14 cellular contexts compared by ENCODE assay signal in the genomic region with DNA sequence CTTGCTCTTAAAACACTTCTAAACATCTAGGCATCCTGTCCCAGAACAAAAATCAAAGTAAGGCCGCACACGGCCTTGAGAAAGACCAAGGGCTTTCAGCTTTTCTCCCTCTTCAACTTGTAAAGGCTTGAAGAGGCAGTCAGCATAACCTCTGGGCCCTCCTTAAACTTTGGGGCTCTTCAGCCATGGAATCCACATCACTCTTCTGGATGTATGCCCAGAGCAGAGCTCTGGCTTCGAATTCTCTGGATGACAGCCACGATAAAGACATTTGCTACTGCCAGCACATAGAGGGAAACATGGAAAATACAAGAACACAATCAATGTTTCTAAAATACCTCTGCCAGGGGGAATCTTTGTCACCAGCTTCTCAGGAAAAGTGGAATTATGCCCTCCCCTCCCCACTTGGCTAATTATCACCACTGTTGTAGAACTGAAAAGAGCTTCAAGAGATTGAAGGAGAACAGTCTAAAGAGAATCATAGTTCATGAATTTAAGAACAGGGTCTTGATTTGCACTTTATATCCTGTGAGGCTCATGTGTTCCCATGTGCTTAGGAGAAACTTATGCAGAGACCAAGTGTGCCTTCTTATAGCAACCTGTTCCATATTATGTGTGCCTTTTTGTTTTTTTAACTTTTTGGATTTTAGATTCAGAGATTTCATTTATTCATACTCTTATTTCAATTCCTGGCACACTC. TPM values are rescaled to one million over a fixed set of nuclear protein-coding genes. Genes with fewer than 3 reads are reported as not detected.
DNase-seq lines count a peak whose midpoint lies in the region; ATAC-seq and TF ChIP-seq lines count a peak whose summit lies in the region.
"Had no signal": no experiment of that assay in that cellular context is flagged by ENCODE, and none has a peak within 500 bp of the region (broad histone marks: within the 10 kb centered on the region; RNA-seq: fewer than 3 reads in every experiment).

No MANE protein-coding gene starts in this region.

- H3K56ac ChIP-seq in IMR-90 (ENCODE audit: extremely low read depth, insufficient read depth, low read length) = no peak overlapping the region

- no peak overlapping the region for H2AK5ac ChIP-seq in IMR-90 (ENCODE audit: low read depth, low read length)

- H3K27ac ChIP-seq in IMR-90 (ENCODE audit: insufficient read depth, low read length) = no peak overlapping the region
- H3K27ac ChIP-seq: foreskin keratinocyte, RWPE1 had no signal

- no peaks in the 10 kb centered on the region for H3K9me1 ChIP-seq in IMR-90 (ENCODE audit: insufficient read depth, low read length)

- DNase-seq in IMR-90 (peak; percentile 2), choroid plexus epithelial cell (ENCODE audit: low read depth) (peak; percentile 7), kidney tubule cell (ENCODE audit: low spot score) (peak; percentile 18), superior temporal gyrus (ENCODE audit: extremely low spot score) (peak; percentile 26)
- DNase-seq in activated CD4-positive, alpha-beta T cell treated with anti-CD3 and anti-CD28 coated beads, Interleukin-2, amount 10 ng/mL, durations not matched to agents 7 days and 5 days = no peak
- no peak for DNase-seq in activated naive CD4-positive, alpha-beta T cell treated with anti-CD3 and anti-CD28 coated beads, Interleukin-2, amount 10 ng/mL, durations not matched to agents 7 days and 5 days
- DNase-seq in activated CD4-positive, alpha-beta T cell treated with anti-CD3 and anti-CD28 coated beads, Interleukin-2, amount 50 U/mL, for 1 hour = no peak
- DNase-seq: activated T-cell treated with anti-CD3 and anti-CD28 coated beads, Interleukin-2, amount 50 U/mL, for 4 hours; central memory CD4-positive, alpha-beta T cell; MM.1S had no signal

- ATAC-seq in IMR-90 (ENCODE audit: low read depth) = peak; percentile 40
- ATAC-seq in HG03159 (IDR thresholded peaks at IDR 0.05; ENCODE audit: unreplicated experiment) = no peak
- ATAC-seq: activated T-cell treated with anti-CD3 and anti-CD28 coated beads, Interleukin-2, amount 50 U/mL, for 4 hours; foreskin keratinocyte had no signal

- intact Hi-C loops in IMR-90 (cut with micrococcal nuclease) = no loop called here

- TF ChIP-seq POLR2A in IMR-90 (IDR thresholded peaks at IDR 0.05; ENCODE audit: low read depth, low read length) = no peak

- no CpG with 5 or more reads among the region's 4 CpGs for WGBS in IMR-90 (ENCODE audit: extremely low coverage in 2 of 2, insufficient read length in 1 of 2), 2 experiments

- no peak overlapping the region for H2AK9ac ChIP-seq in IMR-90 (replicated peaks; ENCODE audit: low read depth, low read length, poor library complexity)

- no peaks in the 10 kb centered on the region for H3K9me3 ChIP-seq in IMR-90 (ENCODE audit: control insufficient read depth, insufficient read depth, low read length)

- no peaks in the 10 kb centered on the region for H3K36me3 ChIP-seq in IMR-90 (ENCODE audit: control insufficient read depth, insufficient read depth, low read length)

- no peak overlapping the region for H3K23ac ChIP-seq in IMR-90 (ENCODE audit: low read depth, low read length)

- in situ Hi-C loops in IMR-90 (cut with MboI; ENCODE audit: low sequenced_read_pairs) = no loop called here

- H3K4me3 Mint-ChIP-seq in activated CD4-positive, alpha-beta T cell treated with anti-CD3 and anti-CD28 coated beads, Interleukin-2, amount 10 ng/mL, durations not matched to agents 7 days and 5 days = no peak overlapping the region
- no peak overlapping the region for H3K4me3 Mint-ChIP-seq in activated naive CD4-positive, alpha-beta T cell treated with anti-CD3 and anti-CD28 coated beads, Interleukin-2, amount 10 ng/mL, durations not matched to agents 7 days and 5 days
- H3K4me3 Mint-ChIP-seq: activated T-cell treated with anti-CD3 and anti-CD28 coated beads, Interleukin-2, amount 50 U/mL, for 4 hours; memory B cell had no signal

- H3K14ac ChIP-seq in IMR-90 (replicated peaks; ENCODE audit: low read depth, low read length) = no peak overlapping the region

- CTCF ChIA-PET in IMR-90 (lab: Yijun Ruan, JAX) = no interaction called here
- CTCF ChIA-PET in activated CD4-positive, alpha-beta T cell treated with anti-CD3 and anti-CD28 coated beads, Interleukin-2, amount 10 ng/mL, durations not matched to agents 7 days and 5 days (lab: Charles Lee) = interaction anchor here (0.6 kb wide), 1 partner anchor 1040 kb away, joined by 3 read pairs; no protein-coding TSS in a partner anchor
- CTCF ChIA-PET in activated naive CD4-positive, alpha-beta T cell treated with anti-CD3 and anti-CD28 coated beads, Interleukin-2, amount 10 ng/mL, durations not matched to agents 7 days and 5 days (lab: Charles Lee) = no interaction called here

- H2BK20ac ChIP-seq in IMR-90 (ENCODE audit: low read depth, low read length) = no peak overlapping the region

- no peak overlapping the region for H3K9ac ChIP-seq in IMR-90 (ENCODE audit: low read depth, low read length)

- no peak overlapping the region for H2BK120ac ChIP-seq in IMR-90 (ENCODE audit: low read depth, low read length)

- POLR2A ChIA-PET in IMR-90 (lab: Charles Lee; ENCODE audit: unreplicated experiment) = no interaction called here
- POLR2A ChIA-PET in activated CD4-positive, alpha-beta T cell treated with anti-CD3 and anti-CD28 coated beads, Interleukin-2, amount 10 ng/mL, durations not matched to agents 7 days and 5 days (lab: Charles Lee) = no interaction called here

- H3K36me3 Mint-ChIP-seq in activated CD4-positive, alpha-beta T cell treated with anti-CD3 and anti-CD28 coated beads, Interleukin-2, amount 10 ng/mL, durations not matched to agents 7 days and 5 days (ENCODE audit: low read depth) = no peaks in the 10 kb centered on the region
- no peaks in the 10 kb centered on the region for H3K36me3 Mint-ChIP-seq in activated naive CD4-positive, alpha-beta T cell treated with anti-CD3 and anti-CD28 coated beads, Interleukin-2, amount 10 ng/mL, durations not matched to agents 7 days and 5 days
- H3K36me3 Mint-ChIP-seq: memory B cell had no signal

- H3K4me3 ChIP-seq in IMR-90 (ENCODE audit: insufficient read depth, low read depth, low read length) (no peak overlapping the region), choroid plexus epithelial cell (ENCODE audit: low read depth, low read length) (no peak overlapping the region)

- no peak overlapping the region for H4K91ac ChIP-seq in IMR-90 (ENCODE audit: insufficient read depth, low read depth, low read length)

- H3K4me1 ChIP-seq in IMR-90 (ENCODE audit: control insufficient read depth, insufficient read depth, low read length) = no peaks in the 10 kb centered on the region
- H3K4me1 ChIP-seq: foreskin keratinocyte had no signal

- no peak overlapping the region for H4K8ac ChIP-seq in IMR-90 (ENCODE audit: low read depth in 2 of 2, low read length in 2 of 2)

- no TSS peak for BruUV-seq in IMR-90 (replicated peaks; lab: Mats Ljungman, UMichigan)

- no peaks in the 10 kb centered on the region for H3K27me3 Mint-ChIP-seq in activated CD4-positive, alpha-beta T cell treated with anti-CD3 and anti-CD28 coated beads, Interleukin-2, amount 10 ng/mL, durations not matched to agents 7 days and 5 days
- H3K27me3 Mint-ChIP-seq in activated naive CD4-positive, alpha-beta T cell treated with anti-CD3 and anti-CD28 coated beads, Interleukin-2, amount 10 ng/mL, durations not matched to agents 7 days and 5 days = no peaks in the 10 kb centered on the region
- H3K27me3 Mint-ChIP-seq: memory B cell had no signal

- no peaks in the 10 kb centered on the region for H4K20me1 ChIP-seq in IMR-90 (ENCODE audit: insufficient read depth, low read length)

- no peak overlapping the region for H2BK15ac ChIP-seq in IMR-90 (ENCODE audit: low read depth, low read length)

- dilution Hi-C loops in IMR-90 (cut with HindIII; ENCODE audit: low sequenced_read_pairs, unreplicated experiment) = no loop called here

- TF ChIP-seq CTCF in IMR-90 (conservative IDR thresholded peaks at IDR 0.05; ENCODE audit: low read depth, low read length) (no peak), choroid plexus epithelial cell (conservative IDR thresholded peaks at IDR 0.05; ENCODE audit: low read depth, low read length) (no peak)

- H3K18ac ChIP-seq in IMR-90 (ENCODE audit: low read depth, low read length) = no peak overlapping the region

- H2AFZ ChIP-seq in IMR-90 (replicated peaks; ENCODE audit: low read length, poor library complexity) = no peak overlapping the region

- no peak overlapping the region for H4K5ac ChIP-seq in IMR-90 (ENCODE audit: low read depth, low read length)

- no peaks in the 10 kb centered on the region for H3K9me3 Mint-ChIP-seq in activated CD4-positive, alpha-beta T cell treated with anti-CD3 and anti-CD28 coated beads, Interleukin-2, amount 10 ng/mL, durations not matched to agents 7 days and 5 days
- no peaks in the 10 kb centered on the region for H3K9me3 Mint-ChIP-seq in activated naive CD4-positive, alpha-beta T cell treated with anti-CD3 and anti-CD28 coated beads, Interleukin-2, amount 10 ng/mL, durations not matched to agents 7 days and 5 days
- H3K9me3 Mint-ChIP-seq: activated T-cell treated with anti-CD3 and anti-CD28 coated beads, Interleukin-2, amount 50 U/mL, for 4 hours; memory B cell had no signal

- TF ChIP-seq RAD21 in IMR-90 (IDR thresholded peaks at IDR 0.05; ENCODE audit: low read length) = no peak

- no peak overlapping the region for H3K27ac Mint-ChIP-seq in activated CD4-positive, alpha-beta T cell treated with anti-CD3 and anti-CD28 coated beads, Interleukin-2, amount 10 ng/mL, durations not matched to agents 7 days and 5 days
- H3K27ac Mint-ChIP-seq in activated naive CD4-positive, alpha-beta T cell treated with anti-CD3 and anti-CD28 coated beads, Interleukin-2, amount 10 ng/mL, durations not matched to agents 7 days and 5 days = no peak overlapping the region
- H3K27ac Mint-ChIP-seq: memory B cell had no signal

- no peaks in the 10 kb centered on the region for H3K79me1 ChIP-seq in IMR-90 (ENCODE audit: low read depth in 1 of 2, low read length in 2 of 2)

- H3K27me3 ChIP-seq in IMR-90 (ENCODE audit: control insufficient read depth, insufficient read depth, low read length) = no peaks in the 10 kb centered on the region
- H3K27me3 ChIP-seq: foreskin keratinocyte had no signal

- no peak overlapping the region for H2BK5ac ChIP-seq in IMR-90 (ENCODE audit: low read depth, low read length, poor library complexity, severe bottlenecking)

- H3K4ac ChIP-seq in IMR-90 (ENCODE audit: low read depth, low read length) = no peak overlapping the region

- no peak overlapping the region for H3K4me2 ChIP-seq in IMR-90 (ENCODE audit: low read depth, low read length)

- no peaks in the 10 kb centered on the region for H3K4me1 Mint-ChIP-seq in activated CD4-positive, alpha-beta T cell treated with anti-CD3 and anti-CD28 coated beads, Interleukin-2, amount 10 ng/mL, durations not matched to agents 7 days and 5 days
- H3K4me1 Mint-ChIP-seq in activated naive CD4-positive, alpha-beta T cell treated with anti-CD3 and anti-CD28 coated beads, Interleukin-2, amount 10 ng/mL, durations not matched to agents 7 days and 5 days = no peaks in the 10 kb centered on the region
- H3K4me1 Mint-ChIP-seq: memory B cell had no signal

RNA-seq across cellular contexts. Expression of a gene that starts 39.0 kb away (rescaled TPM):
- not detected in 2 replicates for total RNA-seq in IMR-90 (2012; rRNA removed)
- polyA plus RNA-seq in IMR-90 (2012; rRNA removed) = not detected in 2 replicates
- not detected in 2 replicates for polyA plus RNA-seq in IMR-90 (2012; cell fraction: cytosol; rRNA removed)
- polyA plus RNA-seq in IMR-90 (2012; cell fraction: nucleus; rRNA removed; ENCODE audit: low replicate concordance) = not detected in 2 replicates
- total RNA-seq in activated CD4-positive, alpha-beta T cell treated with anti-CD3 and anti-CD28 coated beads, Interleukin-2, amount 10 ng/mL, durations not matched to agents 7 days and 5 days = not detected
- total RNA-seq: activated T-cell treated with anti-CD3 and anti-CD28 coated beads, Interleukin-2, amount 50 U/mL, for 4 hours; foreskin keratinocyte had no signal
- polyA plus RNA-seq: foreskin keratinocyte had no signal

Comparison
In these comparisons a context has a peak if more than half of its experiments do, and no peak if none do; other contexts are left out.
1. DNase-seq: peak in IMR-90 (single experiment), choroid plexus epithelial cell (single experiment), kidney tubule cell (single experiment) and superior temporal gyrus (single experiment); none in activated CD4-positive, alpha-beta T cell treated with anti-CD3 and anti-CD28 coated beads, Interleukin-2, amount 10 ng/mL, durations not matched to agents 7 days and 5 days (single experiment), activated naive CD4-positive, alpha-beta T cell treated with anti-CD3 and anti-CD28 coated beads, Interleukin-2, amount 10 ng/mL, durations not matched to agents 7 days and 5 days (single experiment) and activated CD4-positive, alpha-beta T cell treated with anti-CD3 and anti-CD28 coated beads, Interleukin-2, amount 50 U/mL, for 1 hour (single experiment).